9 cellular contexts compared by ENCODE assay signal in genomic region chr17:41734949-41735313, GRCh38. TPM values are rescaled to one million over a fixed set of nuclear protein-coding genes. Genes with fewer than 3 reads are reported as not detected.
DNase-seq lines count a peak whose midpoint lies in the region; ATAC-seq and TF ChIP-seq lines count a peak whose summit lies in the region.
"Had no signal": no experiment of that assay in that cellular context is flagged by ENCODE, and none has a peak within 500 bp of the region (broad histone marks: within the 10 kb centered on the region; RNA-seq: fewer than 3 reads in every experiment).

No MANE protein-coding gene starts in this region.

- no peak for TF ChIP-seq CTCF in coronary artery (IDR thresholded peaks at IDR 0.05)

- no peak overlapping the region for H2BK15ac ChIP-seq in mesendoderm (replicated peaks; ENCODE audit: low read depth)

- no peak overlapping the region for H3K18ac ChIP-seq in mesendoderm (ENCODE audit: low read length)

- H3K36me3 ChIP-seq in mesendoderm (ENCODE audit: control insufficient read depth, insufficient read depth, low read length) (no peaks in the 10 kb centered on the region), urinary bladder (ENCODE audit: insufficient read depth) (no peaks in the 10 kb centered on the region)

- H4K8ac ChIP-seq in mesendoderm (ENCODE audit: low read depth, low read length) = no peak overlapping the region

- peaks cover 13% of the 10 kb centered on the region for H3K4me1 Mint-ChIP-seq in activated naive CD8-positive, alpha-beta T cell treated with anti-CD3 and anti-CD28 coated beads, Interleukin-2, amount 10 ng/mL, durations not matched to agents 7 days and 5 days
- H3K4me1 Mint-ChIP-seq in activated naive CD8-positive, alpha-beta T cell treated with anti-CD3 and anti-CD28 coated beads for 36 hours = peaks cover 7% of the 10 kb centered on the region
- H3K4me1 Mint-ChIP-seq in effector memory CD8-positive, alpha-beta T cell (ENCODE audit: low read depth in 2 of 2) = peaks cover 3 to 5% of the 10 kb centered on the region in 2 donors

- no peak overlapping the region for H3K4ac ChIP-seq in mesendoderm (ENCODE audit: low read depth, low read length)

- no peak for ATAC-seq in activated naive CD8-positive, alpha-beta T cell treated with anti-CD3 and anti-CD28 coated beads, Interleukin-2, amount 10 ng/mL, durations not matched to agents 7 days and 5 days (ENCODE audit: low read depth)
- no peak for ATAC-seq in effector memory CD8-positive, alpha-beta T cell (replicated peaks)

- H3K4me3 Mint-ChIP-seq in activated naive CD8-positive, alpha-beta T cell treated with anti-CD3 and anti-CD28 coated beads, Interleukin-2, amount 10 ng/mL, durations not matched to agents 7 days and 5 days = peak overlapping the region; percentile 58
- H3K4me3 Mint-ChIP-seq in activated naive CD8-positive, alpha-beta T cell treated with anti-CD3 and anti-CD28 coated beads for 36 hours = no peak overlapping the region
- no peak overlapping the region for H3K4me3 Mint-ChIP-seq in effector memory CD8-positive, alpha-beta T cell

- no peaks in the 10 kb centered on the region for H3K36me3 Mint-ChIP-seq in activated naive CD8-positive, alpha-beta T cell treated with anti-CD3 and anti-CD28 coated beads, Interleukin-2, amount 10 ng/mL, durations not matched to agents 7 days and 5 days
- no peaks in the 10 kb centered on the region for H3K36me3 Mint-ChIP-seq in activated naive CD8-positive, alpha-beta T cell treated with anti-CD3 and anti-CD28 coated beads for 36 hours
- H3K36me3 Mint-ChIP-seq in effector memory CD8-positive, alpha-beta T cell (ENCODE audit: insufficient read depth) = peaks cover 3% of the 10 kb centered on the region

- H2BK120ac ChIP-seq in mesendoderm (ENCODE audit: low read depth, low read length) = no peak overlapping the region

- H2BK5ac ChIP-seq in mesendoderm (ENCODE audit: low read length) = no peak overlapping the region

- no peaks in the 10 kb centered on the region for H3K9me3 Mint-ChIP-seq in activated naive CD8-positive, alpha-beta T cell treated with anti-CD3 and anti-CD28 coated beads, Interleukin-2, amount 10 ng/mL, durations not matched to agents 7 days and 5 days
- H3K9me3 Mint-ChIP-seq in activated naive CD8-positive, alpha-beta T cell treated with anti-CD3 and anti-CD28 coated beads for 36 hours = no peaks in the 10 kb centered on the region
- no peaks in the 10 kb centered on the region for H3K9me3 Mint-ChIP-seq in effector memory CD8-positive, alpha-beta T cell

- H3K4me1 ChIP-seq in mesendoderm (ENCODE audit: control insufficient read depth, low read depth, low read length) (no peaks in the 10 kb centered on the region), urinary bladder (ENCODE audit: insufficient read depth) (no peaks in the 10 kb centered on the region)

- no peaks in the 10 kb centered on the region for H3K79me2 ChIP-seq in mesendoderm (ENCODE audit: control insufficient read depth, insufficient read depth, low read length)

- WGBS in mesendoderm (ENCODE audit: extremely low coverage, insufficient coverage, low lambda C conversion rate) = no CpG with 5 or more reads among the region's 23 CpGs
- 3% methylated on average over 23 of the region's 23 CpGs for WGBS in urinary bladder

- H3K27ac Mint-ChIP-seq in activated naive CD8-positive, alpha-beta T cell treated with anti-CD3 and anti-CD28 coated beads, Interleukin-2, amount 10 ng/mL, durations not matched to agents 7 days and 5 days = no peak overlapping the region
- no peak overlapping the region for H3K27ac Mint-ChIP-seq in activated naive CD8-positive, alpha-beta T cell treated with anti-CD3 and anti-CD28 coated beads for 36 hours
- no peak overlapping the region for H3K27ac Mint-ChIP-seq in effector memory CD8-positive, alpha-beta T cell

- no peak overlapping the region for H2AK5ac ChIP-seq in mesendoderm (ENCODE audit: low read length)

- H4K5ac ChIP-seq in mesendoderm (ENCODE audit: low read length) = no peak overlapping the region

- DNase-seq in activated naive CD8-positive, alpha-beta T cell treated with anti-CD3 and anti-CD28 coated beads, Interleukin-2, amount 10 ng/mL, durations not matched to agents 7 days and 5 days = no peak
- DNase-seq in activated naive CD8-positive, alpha-beta T cell treated with anti-CD3 and anti-CD28 coated beads for 36 hours = no peak
- DNase-seq in coronary artery (ENCODE audit: low spot score) (no peak), mesendoderm (no peak), H4 (ENCODE audit: low spot score) (no peak), glomerular visceral epithelial cell (ENCODE audit: extremely low spot score) (no peak)
- DNase-seq in effector memory CD8-positive, alpha-beta T cell = no peak
- DNase-seq: activated CD4-positive, CD25-positive, alpha-beta regulatory T cell had no signal

- peaks cover 13% of the 10 kb centered on the region for H3K27me3 ChIP-seq in mesendoderm (ENCODE audit: insufficient read depth, low read length, poor library complexity)

- H3K4me2 ChIP-seq in mesendoderm (ENCODE audit: low read length) = peak overlapping the region; percentile 97

- H3K79me1 ChIP-seq in mesendoderm (ENCODE audit: low read length) = no peaks in the 10 kb centered on the region

- H3K56ac ChIP-seq in mesendoderm (ENCODE audit: low read length) = peak overlapping the region; percentile 95

- H3K23ac ChIP-seq in mesendoderm (ENCODE audit: low read length) = no peak overlapping the region

- H3K27me3 Mint-ChIP-seq in activated naive CD8-positive, alpha-beta T cell treated with anti-CD3 and anti-CD28 coated beads, Interleukin-2, amount 10 ng/mL, durations not matched to agents 7 days and 5 days = peaks cover 65% of the 10 kb centered on the region
- H3K27me3 Mint-ChIP-seq in activated naive CD8-positive, alpha-beta T cell treated with anti-CD3 and anti-CD28 coated beads for 36 hours = peaks cover 71% of the 10 kb centered on the region
- H3K27me3 Mint-ChIP-seq in effector memory CD8-positive, alpha-beta T cell = peaks cover 60 to 74% of the 10 kb centered on the region in 2 donors

- H3K27ac ChIP-seq in coronary artery (no peak overlapping the region), mesendoderm (ENCODE audit: low read depth, low read length) (no peak overlapping the region), urinary bladder (ENCODE audit: low read depth) (no peak overlapping the region)

- peak overlapping the region; percentile 78 for H3K9ac ChIP-seq in mesendoderm (ENCODE audit: low read length)

- POLR2A ChIA-PET in activated naive CD8-positive, alpha-beta T cell treated with anti-CD3 and anti-CD28 coated beads, Interleukin-2, amount 10 ng/mL, durations not matched to agents 7 days and 5 days (lab: Charles Lee) = interaction anchor here (1.1 kb wide), 1 partner anchor 42 kb away, joined by 3 read pairs; no protein-coding TSS in a partner anchor

- peak overlapping the region; percentile 76 for H3K4me3 ChIP-seq in coronary artery
- peak overlapping the region; percentile 28 for H3K4me3 ChIP-seq in mesendoderm (ENCODE audit: low read length)
- H3K4me3 ChIP-seq in urinary bladder (ENCODE audit: low read depth, low read length) = peak overlapping the region; percentile 39

RNA-seq across cellular contexts. Expression of gene HAP1, which starts 0.5 kb away (rescaled TPM):
- under 1 TPM in 1 of 2 experiments, not detected in 1; 0.14 TPM for total RNA-seq in activated naive CD8-positive, alpha-beta T cell treated with anti-CD3 and anti-CD28 coated beads, Interleukin-2, amount 10 ng/mL, durations not matched to agents 7 days and 5 days
- total RNA-seq in activated naive CD8-positive, alpha-beta T cell treated with anti-CD3 and anti-CD28 coated beads for 36 hours = under 1 TPM in 1 of 2 experiments, not detected in 1; 0.08 TPM
- 0.67 TPM for polyA plus RNA-seq in mesendoderm (2013, experiment 1 of 2)
- 0.57 TPM for polyA plus RNA-seq in mesendoderm (2013, experiment 2 of 2)
- not detected for total RNA-seq in urinary bladder
- polyA plus RNA-seq in urinary bladder = 0.27 TPM
- 0.06 TPM in 1 of 2 replicates, not detected in the other for total RNA-seq in H4 (2014; rRNA removed; shearing (Covaris generic))

RNA-seq across cellular contexts. Expression of gene GAST, which starts 22.8 kb away (rescaled TPM):
- total RNA-seq in activated naive CD8-positive, alpha-beta T cell treated with anti-CD3 and anti-CD28 coated beads, Interleukin-2, amount 10 ng/mL, durations not matched to agents 7 days and 5 days = not detected
- total RNA-seq in activated naive CD8-positive, alpha-beta T cell treated with anti-CD3 and anti-CD28 coated beads for 36 hours = not detected
- not detected for polyA plus RNA-seq in mesendoderm (2013, experiment 1 of 2)
- not detected for polyA plus RNA-seq in mesendoderm (2013, experiment 2 of 2)
- not detected for total RNA-seq in urinary bladder
- not detected for polyA plus RNA-seq in urinary bladder
- not detected in 2 replicates for total RNA-seq in H4 (2014; rRNA removed; shearing (Covaris generic))

RNA-seq across cellular contexts. Expression of gene EIF1, which starts 46.2 kb away (rescaled TPM):
- 100 to 1,000 TPM; 682 to 723 TPM for total RNA-seq in activated naive CD8-positive, alpha-beta T cell treated with anti-CD3 and anti-CD28 coated beads, Interleukin-2, amount 10 ng/mL, durations not matched to agents 7 days and 5 days
- total RNA-seq in activated naive CD8-positive, alpha-beta T cell treated with anti-CD3 and anti-CD28 coated beads for 36 hours = 1,000 to 10,000 TPM; 1,196 to 1,277 TPM
- polyA plus RNA-seq in mesendoderm (2013, experiment 1 of 2) = 472 TPM
- 473 TPM for polyA plus RNA-seq in mesendoderm (2013, experiment 2 of 2)
- 96.6 TPM for total RNA-seq in urinary bladder
- 649 TPM for polyA plus RNA-seq in urinary bladder
- total RNA-seq in H4 (2014; rRNA removed; shearing (Covaris generic)) = 86.6 and 90.0 TPM in 2 replicates

RNA-seq across cellular contexts. Expression of gene JUP, which starts 51.6 kb away (rescaled TPM):
- total RNA-seq in activated naive CD8-positive, alpha-beta T cell treated with anti-CD3 and anti-CD28 coated beads, Interleukin-2, amount 10 ng/mL, durations not matched to agents 7 days and 5 days = 10 to 100 TPM; 10.1 to 12.8 TPM
- total RNA-seq in activated naive CD8-positive, alpha-beta T cell treated with anti-CD3 and anti-CD28 coated beads for 36 hours = 1 to 10 TPM; 2.7 to 3.7 TPM
- polyA plus RNA-seq in mesendoderm (2013, experiment 1 of 2) = 101 TPM
- polyA plus RNA-seq in mesendoderm (2013, experiment 2 of 2) = 98.0 TPM
- total RNA-seq in urinary bladder = 51.4 TPM
- polyA plus RNA-seq in urinary bladder = 53.8 TPM
- 5.5 and 5.9 TPM in 2 replicates for total RNA-seq in H4 (2014; rRNA removed; shearing (Covaris generic))
